Comparison of ENCODE assay signal across 9 cellular contexts in genomic region chr2:85017436-85018048, GRCh38. TPM values are rescaled to one million over a fixed set of nuclear protein-coding genes. Genes with fewer than 3 reads are reported as not detected.
DNase-seq lines count a peak whose midpoint lies in the region; ATAC-seq, FAIRE-seq and TF ChIP-seq lines count a peak whose summit lies in the region.
"Had no signal": no experiment of that assay in that cellular context is flagged by ENCODE, and none has a peak within 500 bp of the region (broad histone marks: within the 10 kb centered on the region; RNA-seq: fewer than 3 reads in every experiment).

No MANE protein-coding gene starts in this region.

- no peak for ATAC-seq in A549
- no peak for ATAC-seq in HG03442 (IDR thresholded peaks at IDR 0.05; ENCODE audit: unreplicated experiment)
- no peak for ATAC-seq in GM21529 (IDR thresholded peaks at IDR 0.05; ENCODE audit: unreplicated experiment)

- no peak for FAIRE-seq in A549 (lab: Jason Lieb, UNC)

- intact Hi-C loops in ascending aorta (cut with DNase I), result loop anchor here (2.0 kb wide), 1 partner anchor 41 kb away; no protein-coding TSS in a partner anchor

- no peak for TF ChIP-seq POLR2A in A549 (IDR thresholded peaks at IDR 0.05; ENCODE audit: low read length)

- H3K27ac ChIP-seq in A549, result peak overlapping the region; percentile 50 to 60; a peak in 4 of 6 replicates
- no peak overlapping the region for H3K27ac ChIP-seq in SU-DHL-6 (ENCODE audit: low read depth, low read length)
- H3K27ac ChIP-seq in hepatocyte, result no peak overlapping the region
- no peak overlapping the region for H3K27ac ChIP-seq in ascending aorta

- TF ChIP-seq CTCF in A549 (IDR thresholded peaks at IDR 0.05) (peak; percentile 65), GM12864 (IDR thresholded peaks at IDR 0.05; ENCODE audit: low read depth, low read length, missing control alignments) (peak; percentile 21), SU-DHL-6 (IDR thresholded peaks at IDR 0.05; ENCODE audit: insufficient read depth, low read length, poor library complexity, severe bottlenecking) (peak; percentile 52), hepatocyte (IDR thresholded peaks at IDR 0.05; ENCODE audit: poor library complexity) (peak; percentile 56), ascending aorta (IDR thresholded peaks at IDR 0.05) (peak in 1 of 3 experiments; percentile 34)

- TF ChIP-seq EP300 in A549 (IDR thresholded peaks at IDR 0.05), result no peak

- H3K9me2 ChIP-seq in SU-DHL-6 (replicated peaks; ENCODE audit: insufficient read depth, low read length) (no peaks in the 10 kb centered on the region), hepatocyte (replicated peaks; ENCODE audit: insufficient read depth) (no peaks in the 10 kb centered on the region)

- H2AFZ ChIP-seq in SU-DHL-6 (ENCODE audit: low read depth, low read length, severe bottlenecking) (no peak overlapping the region), hepatocyte (no peak overlapping the region)

- H3K9me3 ChIP-seq in A549, result no peaks in the 10 kb centered on the region
- no peaks in the 10 kb centered on the region for H3K9me3 ChIP-seq in SU-DHL-6 (ENCODE audit: insufficient read depth, low read length)
- no peaks in the 10 kb centered on the region for H3K9me3 ChIP-seq in hepatocyte (ENCODE audit: low read depth)
- no peaks in the 10 kb centered on the region for H3K9me3 ChIP-seq in ascending aorta

- H3K27me3 ChIP-seq in SU-DHL-6 (ENCODE audit: low read length), result no peaks in the 10 kb centered on the region
- no peaks in the 10 kb centered on the region for H3K27me3 ChIP-seq in hepatocyte
- H3K27me3 ChIP-seq in ascending aorta, result no peaks in the 10 kb centered on the region

- H3K4me1 ChIP-seq in A549 (peaks cover 69% of the 10 kb centered on the region), hepatocyte (ENCODE audit: insufficient read depth) (peaks cover 25% of the 10 kb centered on the region), ascending aorta (peaks cover 0 to 29% of the 10 kb centered on the region in 2 donors)

- H3K36me3 ChIP-seq in SU-DHL-6 (ENCODE audit: low read length) (no peaks in the 10 kb centered on the region), hepatocyte (replicated peaks; ENCODE audit: insufficient read depth, low read depth) (no peaks in the 10 kb centered on the region), ascending aorta (no peaks in the 10 kb centered on the region)

- DNase-seq in A549 (ENCODE audit: low read depth in 1 of 2, low spot score in 1 of 2) (no peak), GM12864 (ENCODE audit: low read depth) (no peak), hepatocyte (ENCODE audit: low spot score) (no peak), SHP77 (lab: John Stamatoyannopoulos, UW) (no peak), ascending aorta (ENCODE audit: low spot score in 2 of 2) (no peak)
- DNase-seq: NCI-H446 treated with DMSO at 0.1 percent for 48 hours had no signal

- H3K4me3 ChIP-seq in A549 (no peak overlapping the region), GM12864 (ENCODE audit: low read depth, low read length) (no peak overlapping the region), SU-DHL-6 (ENCODE audit: insufficient read depth, low read length, poor library complexity, severe bottlenecking) (no peak overlapping the region), hepatocyte (no peak overlapping the region), ascending aorta (no peak overlapping the region)

- H4K20me1 ChIP-seq in SU-DHL-6 (ENCODE audit: low read depth, low read length) (peaks cover 22% of the 10 kb centered on the region), hepatocyte (ENCODE audit: insufficient read depth, poor library complexity, severe bottlenecking) (peaks cover 79% of the 10 kb centered on the region)

- no peak overlapping the region for H3K9ac ChIP-seq in SU-DHL-6 (ENCODE audit: low read length)

- POLR2A ChIA-PET in A549 (lab: Yijun Ruan, JAX), result interaction anchor here (0.5 to 1.2 kb wide), 3 partner anchors 46 to 342 kb away, joined by 3 to 7 read pairs (median 3); partner anchors contain the start of gene KCMF1

- CTCF ChIA-PET in A549 (lab: Yijun Ruan, JAX), result interaction anchor here (0.7 to 5.5 kb wide), 28 partner anchors 9 to 297 kb away, joined by 3 to 39 read pairs (median 4); no protein-coding TSS in a partner anchor

- whole genome bisulfite sequencing in A549 (ENCODE audit: missing lambda C conversion rate), result 17% methylated on average over 5 of the region's 5 CpGs
- 41% methylated on average over 5 of the region's 5 CpGs for WGBS in hepatocyte (ENCODE audit: low lambda C conversion rate, missing lambda C conversion rate)

- peak; percentile 27 to 37; a peak in 2 of 5 replicates for TF ChIP-seq RAD21 in A549 (conservative IDR thresholded peaks at IDR 0.05 in 1 of 2, IDR thresholded peaks at IDR 0.05 in 1 of 2)

- peak overlapping the region; percentile 60 for H3K4me2 ChIP-seq in A549
- H3K4me2 ChIP-seq in SU-DHL-6 (ENCODE audit: low read depth, low read length, poor library complexity, severe bottlenecking), result peak overlapping the region; percentile 9
- H3K4me2 ChIP-seq in hepatocyte, result no peak overlapping the region

- H3K79me2 ChIP-seq in SU-DHL-6 (ENCODE audit: insufficient read depth, low read length), result peaks cover 98% of the 10 kb centered on the region
- H3K79me2 ChIP-seq in hepatocyte, result peaks cover 89% of the 10 kb centered on the region

- peaks cover 13% of the 10 kb centered on the region; the same call in 1 of the 2 replicates for H3F3A ChIP-seq in SU-DHL-6 (ENCODE audit: insufficient read depth)

TF ChIP-seq in A549, 52 proteins besides CTCF, POLR2A, EP300 and RAD21:
- peak; percentile 49; the same call in 2 of the 3 replicates for TF ChIP-seq SMC3 (IDR thresholded peaks at IDR 0.05)
- no peak for TF ChIP-seq CBX8 (IDR thresholded peaks at IDR 0.05)
- no peak for TF ChIP-seq USF2 (IDR thresholded peaks at IDR 0.05)

RNA-seq across cellular contexts. Expression of gene KCMF1, which starts 46.6 kb away (rescaled TPM):
- polyA plus RNA-seq in A549 (2011; rRNA removed) (194 and 221 TPM in 2 replicates), A549 (2017; fragmentation: RNase III; extraction: RNeasy Plus Mini Kit Qiagen cat#74134 plus additional on column Dnase treatment) (76.5 to 83.9 TPM (median 77.8 TPM) in 3 replicates), hepatocyte (49.8 and 50.8 TPM in 2 replicates)
- 52.1 and 59.5 TPM in 2 replicates for polyA plus RNA-seq in A549 (2012; cell fraction: cytosol; rRNA removed)
- polyA plus RNA-seq in A549 (2012; cell fraction: nucleus; rRNA removed), result 15.5 and 20.4 TPM in 2 replicates
- polyA minus RNA-seq in A549 (2011; rRNA and poly(A)+ RNA removed), result 103 and 125 TPM in 2 replicates
- total RNA-seq in hepatocyte (52.1 and 63.0 TPM in 2 replicates), ascending aorta (14.4 TPM)

Comparison
In these comparisons a context has a peak if more than half of its experiments do, and no peak if none do; other contexts are left out.
1. H3K27ac ChIP-seq: peak in A549 (2 of 2); none in SU-DHL-6 (single experiment), hepatocyte (single experiment) and ascending aorta (0 of 2).